Comparison of ENCODE assay signal across 1 cellular context in genomic region chr2:98608118-98608961, GRCh38.
TF ChIP-seq lines count a peak whose summit lies in the region.

COA5 (minus strand) TSS chr2:98608512; CDS start chr2:98608405, 107 bp downstream.
UNC50 (plus strand) TSS chr2:98608589; CDS start chr2:98609760, 1,171 bp downstream.

TF ChIP-seq in HepG2, 621 proteins besides CTCF, POLR2A, EP300 and RAD21 (continued from another document and continues in another):
- TF ChIP-seq ZNF646 (CRISPR knock-in tag; IDR thresholded peaks at IDR 0.05) = no peak; the same call in 1 of the 2 replicates
- TF ChIP-seq ZBTB3 (CRISPR knock-in tag; IDR thresholded peaks at IDR 0.05; ENCODE audit: borderline replicate concordance, low read depth) = no peak; the same call in 1 of the 2 replicates
- TF ChIP-seq, protein P1, sequence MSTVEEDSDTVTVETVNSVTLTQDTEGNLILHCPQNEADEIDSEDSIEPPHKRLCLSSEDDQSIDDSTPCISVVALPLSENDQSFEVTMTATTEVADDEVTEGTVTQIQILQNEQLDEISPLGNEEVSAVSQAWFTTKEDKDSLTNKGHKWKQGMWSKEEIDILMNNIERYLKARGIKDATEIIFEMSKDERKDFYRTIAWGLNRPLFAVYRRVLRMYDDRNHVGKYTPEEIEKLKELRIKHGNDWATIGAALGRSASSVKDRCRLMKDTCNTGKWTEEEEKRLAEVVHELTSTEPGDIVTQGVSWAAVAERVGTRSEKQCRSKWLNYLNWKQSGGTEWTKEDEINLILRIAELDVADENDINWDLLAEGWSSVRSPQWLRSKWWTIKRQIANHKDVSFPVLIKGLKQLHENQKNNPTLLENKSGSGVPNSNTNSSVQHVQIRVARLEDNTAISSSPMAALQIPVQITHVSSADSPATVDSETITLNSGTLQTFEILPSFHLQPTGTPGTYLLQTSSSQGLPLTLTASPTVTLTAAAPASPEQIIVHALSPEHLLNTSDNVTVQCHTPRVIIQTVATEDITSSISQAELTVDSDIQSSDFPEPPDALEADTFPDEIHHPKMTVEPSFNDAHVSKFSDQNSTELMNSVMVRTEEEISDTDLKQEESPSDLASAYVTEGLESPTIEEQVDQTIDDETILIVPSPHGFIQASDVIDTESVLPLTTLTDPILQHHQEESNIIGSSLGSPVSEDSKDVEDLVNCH (CRISPR knock-in tag; IDR thresholded peaks at IDR 0.05) = 0 out of 2 replicates have a peak, but pooled peaks have one; percentile 20
- TF ChIP-seq ZNF839 (CRISPR knock-in tag; IDR thresholded peaks at IDR 0.05; ENCODE audit: borderline replicate concordance) = peak; percentile 88; the same call in 1 of the 2 replicates
- peak; percentile 97 for TF ChIP-seq FOXC1 (CRISPR knock-in tag; IDR thresholded peaks at IDR 0.05; ENCODE audit: borderline replicate concordance)
- no peak for TF ChIP-seq NBN (conservative IDR thresholded peaks at IDR 0.05)
- no peak for TF ChIP-seq LRRFIP1 (CRISPR knock-in tag; conservative IDR thresholded peaks at IDR 0.05)
- TF ChIP-seq SP2 (CRISPR knock-in tag; IDR thresholded peaks at IDR 0.05) = peak; percentile 75
- peak; percentile 46; the same call in 1 of the 2 replicates for TF ChIP-seq DPF2 (CRISPR knock-in tag; IDR thresholded peaks at IDR 0.05; ENCODE audit: borderline replicate concordance, low read depth)
- no peak for TF ChIP-seq SRSF4 (IDR thresholded peaks at IDR 0.05; ENCODE audit: low read depth, low read length, poor library complexity, severe bottlenecking)
- TF ChIP-seq SALL1 (CRISPR knock-in tag; IDR thresholded peaks at IDR 0.05) = peak; percentile 97
- TF ChIP-seq NAIF1 (CRISPR knock-in tag; IDR thresholded peaks at IDR 0.05; ENCODE audit: borderline replicate concordance) = peak; percentile 96
- TF ChIP-seq ZNF749 (CRISPR knock-in tag; IDR thresholded peaks at IDR 0.05; ENCODE audit: borderline replicate concordance) = peak; percentile 83; the same call in 1 of the 2 replicates
- no peak for TF ChIP-seq ZNF577 (CRISPR knock-in tag; IDR thresholded peaks at IDR 0.05; ENCODE audit: borderline replicate concordance, low read depth)
- peak; percentile 94 for TF ChIP-seq DMAP1 (CRISPR knock-in tag; IDR thresholded peaks at IDR 0.05)
- TF ChIP-seq ZKSCAN8 (CRISPR knock-in tag; IDR thresholded peaks at IDR 0.05; ENCODE audit: borderline replicate concordance) = no peak; the same call in none of the 2 replicates
- TF ChIP-seq, protein P2, sequence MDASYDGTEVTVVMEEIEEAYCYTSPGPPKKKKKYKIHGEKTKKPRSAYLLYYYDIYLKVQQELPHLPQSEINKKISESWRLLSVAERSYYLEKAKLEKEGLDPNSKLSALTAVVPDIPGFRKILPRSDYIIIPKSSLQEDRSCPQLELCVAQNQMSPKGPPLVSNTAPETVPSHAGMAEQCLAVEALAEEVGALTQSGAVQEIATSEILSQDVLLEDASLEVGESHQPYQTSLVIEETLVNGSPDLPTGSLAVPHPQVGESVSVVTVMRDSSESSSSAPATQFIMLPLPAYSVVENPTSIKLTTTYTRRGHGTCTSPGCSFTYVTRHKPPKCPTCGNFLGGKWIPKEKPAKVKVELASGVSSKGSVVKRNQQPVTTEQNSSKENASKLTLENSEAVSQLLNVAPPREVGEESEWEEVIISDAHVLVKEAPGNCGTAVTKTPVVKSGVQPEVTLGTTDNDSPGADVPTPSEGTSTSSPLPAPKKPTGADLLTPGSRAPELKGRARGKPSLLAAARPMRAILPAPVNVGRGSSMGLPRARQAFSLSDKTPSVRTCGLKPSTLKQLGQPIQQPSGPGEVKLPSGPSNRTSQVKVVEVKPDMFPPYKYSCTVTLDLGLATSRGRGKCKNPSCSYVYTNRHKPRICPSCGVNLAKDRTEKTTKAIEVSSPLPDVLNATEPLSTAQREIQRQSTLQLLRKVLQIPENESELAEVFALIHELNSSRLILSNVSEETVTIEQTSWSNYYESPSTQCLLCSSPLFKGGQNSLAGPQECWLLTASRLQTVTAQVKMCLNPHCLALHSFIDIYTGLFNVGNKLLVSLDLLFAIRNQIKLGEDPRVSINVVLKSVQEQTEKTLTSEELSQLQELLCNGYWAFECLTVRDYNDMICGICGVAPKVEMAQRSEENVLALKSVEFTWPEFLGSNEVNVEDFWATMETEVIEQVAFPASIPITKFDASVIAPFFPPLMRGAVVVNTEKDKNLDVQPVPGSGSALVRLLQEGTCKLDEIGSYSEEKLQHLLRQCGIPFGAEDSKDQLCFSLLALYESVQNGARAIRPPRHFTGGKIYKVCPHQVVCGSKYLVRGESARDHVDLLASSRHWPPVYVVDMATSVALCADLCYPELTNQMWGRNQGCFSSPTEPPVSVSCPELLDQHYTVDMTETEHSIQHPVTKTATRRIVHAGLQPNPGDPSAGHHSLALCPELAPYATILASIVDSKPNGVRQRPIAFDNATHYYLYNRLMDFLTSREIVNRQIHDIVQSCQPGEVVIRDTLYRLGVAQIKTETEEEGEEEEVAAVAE (CRISPR knock-in tag; IDR thresholded peaks at IDR 0.05; ENCODE audit: borderline replicate concordance) = peak; percentile 80
- no peak for TF ChIP-seq ZUFSP (CRISPR knock-in tag; IDR thresholded peaks at IDR 0.05; ENCODE audit: borderline replicate concordance)
- TF ChIP-seq, protein P3, sequence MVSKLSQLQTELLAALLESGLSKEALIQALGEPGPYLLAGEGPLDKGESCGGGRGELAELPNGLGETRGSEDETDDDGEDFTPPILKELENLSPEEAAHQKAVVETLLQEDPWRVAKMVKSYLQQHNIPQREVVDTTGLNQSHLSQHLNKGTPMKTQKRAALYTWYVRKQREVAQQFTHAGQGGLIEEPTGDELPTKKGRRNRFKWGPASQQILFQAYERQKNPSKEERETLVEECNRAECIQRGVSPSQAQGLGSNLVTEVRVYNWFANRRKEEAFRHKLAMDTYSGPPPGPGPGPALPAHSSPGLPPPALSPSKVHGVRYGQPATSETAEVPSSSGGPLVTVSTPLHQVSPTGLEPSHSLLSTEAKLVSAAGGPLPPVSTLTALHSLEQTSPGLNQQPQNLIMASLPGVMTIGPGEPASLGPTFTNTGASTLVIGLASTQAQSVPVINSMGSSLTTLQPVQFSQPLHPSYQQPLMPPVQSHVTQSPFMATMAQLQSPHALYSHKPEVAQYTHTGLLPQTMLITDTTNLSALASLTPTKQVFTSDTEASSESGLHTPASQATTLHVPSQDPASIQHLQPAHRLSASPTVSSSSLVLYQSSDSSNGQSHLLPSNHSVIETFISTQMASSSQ (IDR thresholded peaks at IDR 0.05; ENCODE audit: low read depth) = no peak; the same call in 1 of the 2 replicates
- TF ChIP-seq, protein P3 (CRISPR knock-in tag; IDR thresholded peaks at IDR 0.05; ENCODE audit: borderline replicate concordance) = peak; percentile 84; the same call in 1 of the 2 replicates
- no peak; the same call in none of the 2 replicates for TF ChIP-seq NFYB (CRISPR knock-in tag; IDR thresholded peaks at IDR 0.05)
- peak; percentile 90; the same call in 1 of the 2 replicates for TF ChIP-seq ZNF503 (CRISPR knock-in tag; IDR thresholded peaks at IDR 0.05)
- TF ChIP-seq NFATC3 (CRISPR knock-in tag; IDR thresholded peaks at IDR 0.05) = 0 out of 2 replicates have a peak, but pooled peaks have one; percentile 84
- TF ChIP-seq ELF3 (CRISPR knock-in tag; IDR thresholded peaks at IDR 0.05) = peak; percentile 87
- TF ChIP-seq FOSL1 (CRISPR knock-in tag; IDR thresholded peaks at IDR 0.05; ENCODE audit: borderline replicate concordance) = 0 out of 2 replicates have a peak, but pooled peaks have one; percentile 22
- TF ChIP-seq CHD2 (IDR thresholded peaks at IDR 0.05; ENCODE audit: low read depth, low read length) = 0 out of 2 replicates have a peak, but pooled peaks have one; percentile 7
